Comparison of ENCODE assay signal across 8 cellular contexts in the genomic region with DNA sequence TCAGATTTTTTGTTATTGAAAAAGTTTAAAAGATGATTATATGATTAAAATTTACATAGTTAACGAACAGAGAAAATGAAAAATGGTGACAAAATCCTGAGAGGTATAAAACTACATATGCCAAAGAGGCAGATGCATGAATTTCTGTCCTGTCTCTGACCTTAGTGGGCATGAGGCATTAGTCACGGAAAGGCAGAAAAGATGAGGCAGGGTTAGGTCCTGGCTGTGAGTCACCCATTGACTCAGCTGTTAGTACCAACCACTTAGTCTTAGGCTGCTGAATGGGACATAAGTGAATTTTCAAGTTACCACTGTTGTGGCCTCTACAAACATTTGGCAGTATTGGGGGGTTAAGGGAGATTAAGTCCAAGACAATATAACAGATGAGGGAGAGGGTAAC. TPM values are rescaled to one million over a fixed set of nuclear protein-coding genes. Genes with fewer than 3 reads are reported as not detected.
DNase-seq lines count a peak whose midpoint lies in the region; ATAC-seq and TF ChIP-seq lines count a peak whose summit lies in the region.

No MANE protein-coding gene starts in this region.

- ATAC-seq in HG03378 (IDR thresholded peaks at IDR 0.05; ENCODE audit: unreplicated experiment): peak; percentile 61
- ATAC-seq in activated T-cell treated with anti-CD3 and anti-CD28 coated beads, Interleukin-2, amount 50 U/mL, for 4 hours: peak; percentile 99 to 100
- ATAC-seq in lower lobe of right lung: peak; percentile 72 to 74

- H3K4me3 Mint-ChIP-seq in activated T-cell treated with anti-CD3 and anti-CD28 coated beads, Interleukin-2, amount 50 U/mL, for 4 hours: no peak overlapping the region

- H3K36me3 ChIP-seq in lower lobe of right lung: peaks cover 17% of the 10 kb centered on the region

- H3K4me1 ChIP-seq in lower lobe of right lung: peaks cover 30% of the 10 kb centered on the region

- intact Hi-C loops in lower lobe of right lung (cut with DNase I): no loop called here

- peak; percentile 70 for DNase-seq in AG08396 (ENCODE audit: low spot score)
- DNase-seq in activated T-cell treated with anti-CD3 and anti-CD28 coated beads, Interleukin-2, amount 50 U/mL, for 4 hours: peak; percentile 35
- DNase-seq in lower lobe of right lung: no peak
- no peak for DNase-seq in NCI-H1417 treated with DMSO at 0.1 percent for 48 hours (lab: John Stamatoyannopoulos, UW)
- DNase-seq in cerebellar nuclear complex (lab: John Stamatoyannopoulos, UW): no peak
- DNase-seq in NCI-H146 treated with DMSO at 0.1 percent for 48 hours (lab: John Stamatoyannopoulos, UW; ENCODE audit: unreplicated experiment): no peak
- no peak for DNase-seq in NCI-H146 (lab: John Stamatoyannopoulos, UW)

- H3K27me3 Mint-ChIP-seq in activated T-cell treated with anti-CD3 and anti-CD28 coated beads, Interleukin-2, amount 50 U/mL, for 4 hours (ENCODE audit: low read depth): no peaks in the 10 kb centered on the region

- no peak overlapping the region for H3K4me3 ChIP-seq in lower lobe of right lung

- H3K9me3 Mint-ChIP-seq in activated T-cell treated with anti-CD3 and anti-CD28 coated beads, Interleukin-2, amount 50 U/mL, for 4 hours: peaks cover 9% of the 10 kb centered on the region

- H3K36me3 Mint-ChIP-seq in activated T-cell treated with anti-CD3 and anti-CD28 coated beads, Interleukin-2, amount 50 U/mL, for 4 hours (ENCODE audit: insufficient read depth): peaks cover 27% of the 10 kb centered on the region

- H3K4me1 Mint-ChIP-seq in activated T-cell treated with anti-CD3 and anti-CD28 coated beads, Interleukin-2, amount 50 U/mL, for 4 hours (ENCODE audit: low read depth): peaks cover 69% of the 10 kb centered on the region

- H3K27ac ChIP-seq in lower lobe of right lung: no peak overlapping the region

- H3K9me3 ChIP-seq in lower lobe of right lung: no peaks in the 10 kb centered on the region

- no peaks in the 10 kb centered on the region for H3K27me3 ChIP-seq in lower lobe of right lung (ENCODE audit: low read depth)

- TF ChIP-seq CTCF in lower lobe of right lung (IDR thresholded peaks at IDR 0.05): no peak

RNA-seq across cellular contexts. Expression of gene RASA1, which starts 33.1 kb away (rescaled TPM):
- 10 to 100 TPM; 17.7 to 19.6 (median 19.1) TPM for total RNA-seq in activated T-cell treated with anti-CD3 and anti-CD28 coated beads, Interleukin-2, amount 50 U/mL, for 4 hours
- total RNA-seq in lower lobe of right lung: 32.6 TPM

Comparison
In these comparisons a context has a peak if more than half of its experiments do, and no peak if none do; other contexts are left out.
1. DNase-seq: peak in AG08396 (single experiment) and activated T-cell treated with anti-CD3 and anti-CD28 coated beads, Interleukin-2, amount 50 U/mL, for 4 hours (single experiment); none in lower lobe of right lung (single experiment), NCI-H1417 treated with DMSO at 0.1 percent for 48 hours (single experiment), cerebellar nuclear complex (0 of 2), NCI-H146 treated with DMSO at 0.1 percent for 48 hours (single experiment) and NCI-H146 (single experiment).
2. Peak in every context shown above with its lines, with median percentiles within 50 percentile points of each other: ATAC-seq.